ENCODE assay signal across 2 cellular contexts in genomic region chr14:54857830-54858269, GRCh38.
TF ChIP-seq lines count a peak whose summit lies in the region.

No MANE protein-coding gene starts in this region.

TF ChIP-seq in liver, 16 proteins besides CTCF, POLR2A, EP300 and RAD21:
- TF ChIP-seq REST (IDR thresholded peaks at IDR 0.05) = peak; percentile 64
- no peak for TF ChIP-seq YY1 (IDR thresholded peaks at IDR 0.05)
- TF ChIP-seq HNF4A (conservative IDR thresholded peaks at IDR 0.05) = no peak

TF ChIP-seq in HepG2, 621 proteins besides CTCF, POLR2A, EP300 and RAD21 (continued from another document):
- no peak for TF ChIP-seq KLF16 (CRISPR knock-in tag; IDR thresholded peaks at IDR 0.05)
- no peak for TF ChIP-seq KDM1A (CRISPR knock-in tag; IDR thresholded peaks at IDR 0.05)
